15 cellular contexts compared by ENCODE assay signal in genomic region chr11:895331-896223, GRCh38. TPM values are rescaled to one million over a fixed set of nuclear protein-coding genes. Genes with fewer than 3 reads are reported as not detected.
DNase-seq lines count a peak whose midpoint lies in the region; ATAC-seq and TF ChIP-seq lines count a peak whose summit lies in the region.
"Had no signal": no experiment of that assay in that cellular context is flagged by ENCODE, and none has a peak within 500 bp of the region (broad histone marks: within the 10 kb centered on the region; RNA-seq: fewer than 3 reads in every experiment).

No MANE protein-coding gene starts in this region.

- no peak overlapping the region for H3K4me3 Mint-ChIP-seq in activated T-helper 17 cell treated with anti-CD3 and anti-CD28 coated beads, Interleukin-2, amount 50 U/mL, for 72 hours
- no peak overlapping the region for H3K4me3 Mint-ChIP-seq in glutamatergic neuron (ENCODE audit: unreplicated experiment)
- no peak overlapping the region for H3K4me3 Mint-ChIP-seq in activated T-helper 2 cell treated with anti-CD3 and anti-CD28 coated beads, Interferon-gamma antibody, Interleukin-2, Interleukin-4, amounts not matched to agents 10 μg/mL and 5 μg/mL and 100 μg/mL, durations not matched to agents 14 hours and 24 hours and 36 hours (ENCODE audit: low read depth)
- H3K4me3 Mint-ChIP-seq: CD4-positive, CD25-positive, alpha-beta regulatory T cell; CD8-positive, alpha-beta T cell had no signal

- intact Hi-C loops in breast epithelium (cut with DNase I; ENCODE audit: low total_unique reads) = no loop called here
- intact Hi-C loops in activated T-helper 2 cell treated with anti-CD3 and anti-CD28 coated beads, Interferon-gamma antibody, Interleukin-2, Interleukin-4, amounts not matched to agents 10 μg/mL and 5 μg/mL and 100 μg/mL, durations not matched to agents 14 hours and 24 hours and 36 hours (cut with micrococcal nuclease) = no loop called here

- no peak for TF ChIP-seq CTCF in HEK293 (tag by site-specific recombination; IDR thresholded peaks at IDR 0.05)
- TF ChIP-seq CTCF in glutamatergic neuron (IDR thresholded peaks at IDR 0.05; ENCODE audit: partially characterized antibody, unreplicated experiment) = peak; percentile 2
- TF ChIP-seq CTCF in breast epithelium (IDR thresholded peaks at IDR 0.05) = no peak

- no peak overlapping the region for H3K14ac ChIP-seq in trophoblast cell (ENCODE audit: low read length)

- H3K4me3 ChIP-seq in HEK293 (ENCODE audit: low read depth, low read length) (no peak overlapping the region), trophoblast cell (ENCODE audit: low read depth, low read length) (no peak overlapping the region), breast epithelium (no peak overlapping the region)
- H3K4me3 ChIP-seq: GM23248 had no signal

- H4K91ac ChIP-seq in trophoblast cell (ENCODE audit: low read depth, low read length) = no peak overlapping the region

- no peak overlapping the region for H2BK12ac ChIP-seq in trophoblast cell (ENCODE audit: low read length)

- H3K9me3 ChIP-seq in HEK293 (ENCODE audit: control insufficient read depth, insufficient read depth, low read depth, low read length) (no peaks in the 10 kb centered on the region), trophoblast cell (ENCODE audit: insufficient read depth, low read depth, low read length) (peaks cover 2% of the 10 kb centered on the region), breast epithelium (no peaks in the 10 kb centered on the region)
- H3K9me3 ChIP-seq: Caco-2 had no signal

- no peak overlapping the region for H4K8ac ChIP-seq in trophoblast cell (ENCODE audit: low read depth, low read length)

- POLR2A ChIA-PET in HEK293 (lab: Yijun Ruan, JAX) = interaction anchor here (0.5 to 1.4 kb wide), 3 partner anchors 9 to 47 kb away, joined by 3 to 5 read pairs (median 4); partner anchors contain the start of gene CHID1

- H3K79me2 ChIP-seq in trophoblast cell (ENCODE audit: control insufficient read depth, insufficient read depth, low read length, poor library complexity) = no peaks in the 10 kb centered on the region

- H3K23ac ChIP-seq in trophoblast cell (ENCODE audit: low read length) = no peak overlapping the region

- no peak for TF ChIP-seq POLR2A in erythroblast (IDR thresholded peaks at IDR 0.05; ENCODE audit: low read length)
- no peak for TF ChIP-seq POLR2A in breast epithelium (IDR thresholded peaks at IDR 0.05)

- no peak overlapping the region for H3K27ac ChIP-seq in HEK293 (ENCODE audit: extremely low read depth, low read depth, low read length)
- no peak overlapping the region for H3K27ac ChIP-seq in trophoblast cell (ENCODE audit: low read depth, low read length)
- H3K27ac ChIP-seq in breast epithelium = no peak overlapping the region
- H3K27ac ChIP-seq: GM23248 had no signal

- no peak overlapping the region for H2BK5ac ChIP-seq in trophoblast cell (ENCODE audit: low read depth, low read length, poor library complexity)

- H3K79me1 ChIP-seq in trophoblast cell (ENCODE audit: low read length) = no peaks in the 10 kb centered on the region

- no peak overlapping the region for H3K4me2 ChIP-seq in trophoblast cell (ENCODE audit: low read length)

- H3K27me3 ChIP-seq in trophoblast cell (ENCODE audit: insufficient read depth, low read length) (no peaks in the 10 kb centered on the region), breast epithelium (no peaks in the 10 kb centered on the region)

- H4K12ac ChIP-seq in trophoblast cell (ENCODE audit: low read depth, low read length) = peak overlapping the region; percentile 15

- H3K9ac ChIP-seq in trophoblast cell (ENCODE audit: low read length) = no peak overlapping the region
- H3K9ac ChIP-seq: GM23248 had no signal

- H3K27ac Mint-ChIP-seq in activated T-helper 17 cell treated with anti-CD3 and anti-CD28 coated beads, Interleukin-2, amount 50 U/mL, for 72 hours = peak overlapping the region; percentile 28
- H3K27ac Mint-ChIP-seq in glutamatergic neuron (ENCODE audit: unreplicated experiment) = peak overlapping the region; percentile 43
- H3K27ac Mint-ChIP-seq in activated T-helper 2 cell treated with anti-CD3 and anti-CD28 coated beads, Interferon-gamma antibody, Interleukin-2, Interleukin-4, amounts not matched to agents 10 μg/mL and 5 μg/mL and 100 μg/mL, durations not matched to agents 14 hours and 24 hours and 36 hours = no peak overlapping the region
- H3K27ac Mint-ChIP-seq: CD4-positive, CD25-positive, alpha-beta regulatory T cell; CD8-positive, alpha-beta T cell had no signal

- WGBS in trophoblast cell (ENCODE audit: extremely low coverage, insufficient coverage, insufficient read length) = no CpG with 5 or more reads among the region's 29 CpGs

- no peaks in the 10 kb centered on the region for H3K4me1 Mint-ChIP-seq in activated T-helper 17 cell treated with anti-CD3 and anti-CD28 coated beads, Interleukin-2, amount 50 U/mL, for 72 hours
- H3K4me1 Mint-ChIP-seq in glutamatergic neuron (ENCODE audit: low read depth, unreplicated experiment) = peaks cover 3% of the 10 kb centered on the region
- H3K4me1 Mint-ChIP-seq in activated T-helper 2 cell treated with anti-CD3 and anti-CD28 coated beads, Interferon-gamma antibody, Interleukin-2, Interleukin-4, amounts not matched to agents 10 μg/mL and 5 μg/mL and 100 μg/mL, durations not matched to agents 14 hours and 24 hours and 36 hours (ENCODE audit: low read depth) = no peaks in the 10 kb centered on the region

- no peak overlapping the region for H3K4ac ChIP-seq in trophoblast cell (ENCODE audit: low read depth, low read length)

- H3K36me3 Mint-ChIP-seq in activated T-helper 17 cell treated with anti-CD3 and anti-CD28 coated beads, Interleukin-2, amount 50 U/mL, for 72 hours (ENCODE audit: low read depth) = peaks cover 12% of the 10 kb centered on the region
- no peaks in the 10 kb centered on the region for H3K36me3 Mint-ChIP-seq in glutamatergic neuron (ENCODE audit: unreplicated experiment)
- peaks cover 6% of the 10 kb centered on the region for H3K36me3 Mint-ChIP-seq in activated T-helper 2 cell treated with anti-CD3 and anti-CD28 coated beads, Interferon-gamma antibody, Interleukin-2, Interleukin-4, amounts not matched to agents 10 μg/mL and 5 μg/mL and 100 μg/mL, durations not matched to agents 14 hours and 24 hours and 36 hours (ENCODE audit: low read depth)

- H3K18ac ChIP-seq in trophoblast cell (ENCODE audit: low read length) = no peak overlapping the region

- no peaks in the 10 kb centered on the region for H3K27me3 Mint-ChIP-seq in activated T-helper 17 cell treated with anti-CD3 and anti-CD28 coated beads, Interleukin-2, amount 50 U/mL, for 72 hours
- peaks cover 10% of the 10 kb centered on the region for H3K27me3 Mint-ChIP-seq in glutamatergic neuron (ENCODE audit: unreplicated experiment)
- H3K27me3 Mint-ChIP-seq in activated T-helper 2 cell treated with anti-CD3 and anti-CD28 coated beads, Interferon-gamma antibody, Interleukin-2, Interleukin-4, amounts not matched to agents 10 μg/mL and 5 μg/mL and 100 μg/mL, durations not matched to agents 14 hours and 24 hours and 36 hours (ENCODE audit: low read depth) = no peaks in the 10 kb centered on the region
- H3K27me3 Mint-ChIP-seq: CD4-positive, CD25-positive, alpha-beta regulatory T cell had no signal

- no peaks in the 10 kb centered on the region for H3K9me3 Mint-ChIP-seq in activated T-helper 17 cell treated with anti-CD3 and anti-CD28 coated beads, Interleukin-2, amount 50 U/mL, for 72 hours
- H3K9me3 Mint-ChIP-seq in glutamatergic neuron (ENCODE audit: unreplicated experiment) = no peaks in the 10 kb centered on the region
- H3K9me3 Mint-ChIP-seq in activated T-helper 2 cell treated with anti-CD3 and anti-CD28 coated beads, Interferon-gamma antibody, Interleukin-2, Interleukin-4, amounts not matched to agents 10 μg/mL and 5 μg/mL and 100 μg/mL, durations not matched to agents 14 hours and 24 hours and 36 hours = no peaks in the 10 kb centered on the region
- H3K9me3 Mint-ChIP-seq: CD4-positive, CD25-positive, alpha-beta regulatory T cell; CD8-positive, alpha-beta T cell had no signal

- ATAC-seq in activated T-helper 17 cell treated with anti-CD3 and anti-CD28 coated beads, Interleukin-2, amount 50 U/mL, for 72 hours (replicated peaks) = no peak
- ATAC-seq: CD8-positive, alpha-beta T cell had no signal

- H3K4me1 ChIP-seq in HEK293 (ENCODE audit: control insufficient read depth, insufficient read depth, low read length) = no peaks in the 10 kb centered on the region
- no peaks in the 10 kb centered on the region for H3K4me1 ChIP-seq in trophoblast cell (ENCODE audit: control insufficient read depth in 1 of 2, insufficient read depth in 2 of 2, low read length in 2 of 2)
- no peaks in the 10 kb centered on the region for H3K4me1 ChIP-seq in breast epithelium
- H3K4me1 ChIP-seq: Caco-2 had no signal

- CTCF ChIA-PET in HEK293 (lab: Yijun Ruan, JAX) = interaction anchor here (1.0 kb wide), 1 partner anchor 44 kb away, joined by 4 read pairs; no protein-coding TSS in a partner anchor

- H2BK120ac ChIP-seq in trophoblast cell (ENCODE audit: insufficient read depth, low read length, poor library complexity) = no peak overlapping the region

- peaks cover 0 to 48% of the 10 kb centered on the region in 2 experiments; a peak in 1 of 3 replicates for H3K36me3 ChIP-seq in HEK293 (ENCODE audit: control insufficient read depth in 2 of 2, insufficient read depth in 1 of 2, low read length in 2 of 2)
- H3K36me3 ChIP-seq in trophoblast cell (ENCODE audit: control insufficient read depth in 1 of 2, insufficient read depth in 2 of 2, low read length in 2 of 2) = peaks cover 24 to 37% of the 10 kb centered on the region in 2 experiments
- no peaks in the 10 kb centered on the region for H3K36me3 ChIP-seq in breast epithelium

- no peak overlapping the region for H2AFZ ChIP-seq in trophoblast cell (ENCODE audit: insufficient read depth, low read length, poor library complexity)
- H2AFZ ChIP-seq: GM23248 had no signal

- H2AK5ac ChIP-seq in trophoblast cell (ENCODE audit: low read length) = no peak overlapping the region

- DNase-seq in glutamatergic neuron = no peak
- DNase-seq in trophoblast cell = no peak
- DNase-seq in erythroblast (lab: John Stamatoyannopoulos, UW) = no peak
- DNase-seq in breast epithelium (ENCODE audit: low spot score in 2 of 2) = no peak
- no peak for DNase-seq in activated CD8-positive, alpha-beta memory T cell treated with anti-CD3 and anti-CD28 coated beads, Interleukin-2, amount 50 U/mL, for 4 hours
- DNase-seq in activated T-helper 2 cell treated with anti-CD3 and anti-CD28 coated beads, Interferon-gamma antibody, Interleukin-2, Interleukin-4, amounts not matched to agents 10 μg/mL and 5 μg/mL and 100 μg/mL, durations not matched to agents 14 hours and 24 hours and 36 hours (ENCODE audit: low spot score) = no peak
- DNase-seq: C1 segment of cervical spinal cord; Caco-2; CD4-positive, CD25-positive, alpha-beta regulatory T cell; CD8-positive, alpha-beta T cell; DMS153; DND-41; GM23248 had no signal

RNA-seq across cellular contexts. Expression of gene CHID1, which starts 15.0 kb away (rescaled TPM):
- 10 to 100 TPM; 71.9 to 72.6 TPM for total RNA-seq in activated T-helper 17 cell treated with anti-CD3 and anti-CD28 coated beads, Interleukin-2, amount 50 U/mL, for 72 hours
- total RNA-seq in glutamatergic neuron (ENCODE audit: unreplicated experiment) (56.1 TPM), breast epithelium (10 to 100 TPM; 58.3 to 79.5 (median 68.3) TPM)
- polyA plus RNA-seq in trophoblast cell (2013) = 52.9 and 53.1 TPM in 2 replicates
- 89.0 and 96.0 TPM in 2 replicates for total RNA-seq in activated T-helper 2 cell treated with anti-CD3 and anti-CD28 coated beads, Interferon-gamma antibody, Interleukin-2, Interleukin-4, amounts not matched to agents 10 μg/mL and 5 μg/mL and 100 μg/mL, durations not matched to agents 14 hours and 24 hours and 36 hours

RNA-seq across cellular contexts. Expression of gene AP2A2, which starts 30.1 kb away (rescaled TPM):
- 10 to 100 TPM; 69.1 to 76.2 TPM for total RNA-seq in activated T-helper 17 cell treated with anti-CD3 and anti-CD28 coated beads, Interleukin-2, amount 50 U/mL, for 72 hours
- 228 TPM for total RNA-seq in glutamatergic neuron (ENCODE audit: unreplicated experiment)
- 56.6 and 65.3 TPM in 2 replicates for polyA plus RNA-seq in trophoblast cell (2013)
- 100 to 1,000 TPM in 1 of 3 donors, 10 to 100 TPM in 2; 44.6 to 112 (median 54.7) TPM for total RNA-seq in breast epithelium
- total RNA-seq in activated T-helper 2 cell treated with anti-CD3 and anti-CD28 coated beads, Interferon-gamma antibody, Interleukin-2, Interleukin-4, amounts not matched to agents 10 μg/mL and 5 μg/mL and 100 μg/mL, durations not matched to agents 14 hours and 24 hours and 36 hours = 61.3 and 63.2 TPM in 2 replicates

RNA-seq across cellular contexts. Expression of gene TSPAN4, which starts 52.9 kb away (rescaled TPM):
- total RNA-seq in activated T-helper 17 cell treated with anti-CD3 and anti-CD28 coated beads, Interleukin-2, amount 50 U/mL, for 72 hours = 10 to 100 TPM in 1 of 2 donors, 1 to 10 TPM in 1; 6.0 to 11.2 TPM
- total RNA-seq in glutamatergic neuron (ENCODE audit: unreplicated experiment) (82.5 TPM), breast epithelium (100 to 1,000 TPM in 2 of 3 donors, 10 to 100 TPM in 1; 72.4 to 217 (median 107) TPM)
- polyA plus RNA-seq in trophoblast cell (2013) = 18.2 and 20.5 TPM in 2 replicates
- total RNA-seq in activated T-helper 2 cell treated with anti-CD3 and anti-CD28 coated beads, Interferon-gamma antibody, Interleukin-2, Interleukin-4, amounts not matched to agents 10 μg/mL and 5 μg/mL and 100 μg/mL, durations not matched to agents 14 hours and 24 hours and 36 hours = 15.8 and 16.9 TPM in 2 replicates

RNA-seq across cellular contexts. Expression of gene POLR2L, which starts 53.2 kb away (rescaled TPM):
- total RNA-seq in activated T-helper 17 cell treated with anti-CD3 and anti-CD28 coated beads, Interleukin-2, amount 50 U/mL, for 72 hours = 100 to 1,000 TPM in 1 of 2 donors, 10 to 100 TPM in 1; 41.2 to 106 TPM
- total RNA-seq in glutamatergic neuron (ENCODE audit: unreplicated experiment) (106 TPM), breast epithelium (100 to 1,000 TPM in 1 of 3 donors, 10 to 100 TPM in 2; 51.8 to 126 (median 96.7) TPM)
- 179 and 185 TPM in 2 replicates for polyA plus RNA-seq in trophoblast cell (2013)
- total RNA-seq in activated T-helper 2 cell treated with anti-CD3 and anti-CD28 coated beads, Interferon-gamma antibody, Interleukin-2, Interleukin-4, amounts not matched to agents 10 μg/mL and 5 μg/mL and 100 μg/mL, durations not matched to agents 14 hours and 24 hours and 36 hours = 101 and 111 TPM in 2 replicates
